34 cellular contexts compared by ENCODE assay signal in genomic region chr6:121064345-121064744, GRCh38.
"Had no signal": no experiment of that assay in that cellular context is flagged by ENCODE, and none has a peak within 500 bp of the region (broad histone marks: within the 10 kb centered on the region; RNA-seq: fewer than 3 reads in every experiment).

No MANE protein-coding gene starts in this region.

- DNase-seq: Karpas-422, Kasumi-1, MG63, MM.1S, MV-4-11, NCI-H1048, NCI-H1092, NCI-H1092 treated with DMSO at 0.1 percent for 48 hours, NCI-H1105, NCI-H1105 treated with DMSO at 0.1 percent for 48 hours, NCI-H1417, NCI-H1417 treated with DMSO at 0.1 percent for 48 hours, NCI-H1436, NCI-H1436 treated with DMSO at 0.1 percent for 48 hours, NCI-H146, NCI-H1694, NCI-H1694 treated with DMSO at 0.1 percent for 48 hours, NCI-H187, NCI-H187 treated with DMSO at 0.1 percent for 48 hours, NCI-H2029, NCI-H2029 treated with DMSO at 0.1 percent for 48 hours, NCI-H2081, NCI-H2081 treated with DMSO at 0.1 percent for 48 hours, NCI-H2107, NCI-H2171, NCI-H2171 treated with DMSO at 0.1 percent for 48 hours, NCI-H2227 treated with DMSO at 0.1 percent for 48 hours, NCI-H226, NCI-H345, NCI-H446, NCI-H446 treated with DMSO at 0.1 percent for 48 hours, NCI-H510A, NCI-H510A treated with DMSO at 0.1 percent for 48 hours had no signal

- H3K9ac ChIP-seq: KMS-11 had no signal

- H3K36me3 ChIP-seq: MG63 had no signal

- H3K4me3 ChIP-seq: MG63 had no signal

- H3K27me3 ChIP-seq: MG63 had no signal

- H3K4me2 ChIP-seq: KMS-11 had no signal

- H3K27ac ChIP-seq: KMS-11 had no signal
